In genomic region chr19:8368136-8368535, GRCh38 we compare ENCODE assay signal across 22 cellular contexts. TPM values are rescaled to one million over a fixed set of nuclear protein-coding genes. Genes with fewer than 3 reads are reported as not detected.
DNase-seq lines count a peak whose midpoint lies in the region; ATAC-seq and TF ChIP-seq lines count a peak whose summit lies in the region.
"Had no signal": no experiment of that assay in that cellular context is flagged by ENCODE, and none has a peak within 500 bp of the region (broad histone marks: within the 10 kb centered on the region; RNA-seq: fewer than 3 reads in every experiment).

No MANE protein-coding gene starts in this region.

- peaks cover 49% of the 10 kb centered on the region for H3K27me3 Mint-ChIP-seq in WTC11 (ENCODE audit: low read depth)

- ATAC-seq in WTC11 (no peak), esophagus mucosa (no peak)
- ATAC-seq: activated CD8-positive, alpha-beta T cell treated with anti-CD3 and anti-CD28 coated beads for 36 hours had no signal

- H3K27ac ChIP-seq in HEK293 (ENCODE audit: extremely low read depth, low read depth, low read length) (no peak overlapping the region), layer of hippocampus (ENCODE audit: low read depth, low read length) (peak overlapping the region; percentile 13)
- H3K27ac ChIP-seq: ovary had no signal

- no peak overlapping the region for H3K9ac ChIP-seq in skeletal muscle satellite cell (ENCODE audit: low read depth, low read length)

- H3K36me3 ChIP-seq in HEK293 (ENCODE audit: control insufficient read depth in 2 of 2, insufficient read depth in 1 of 2, low read length in 2 of 2): no peaks in the 10 kb centered on the region
- peaks cover 39% of the 10 kb centered on the region for H3K36me3 ChIP-seq in skeletal muscle satellite cell (ENCODE audit: insufficient read depth, low read length)
- H3K36me3 ChIP-seq: ovary had no signal

- peak overlapping the region; percentile 84 for H3K4me2 ChIP-seq in skeletal muscle satellite cell (ENCODE audit: low read length)

- no peaks in the 10 kb centered on the region for H3K36me3 Mint-ChIP-seq in WTC11
- H3K36me3 Mint-ChIP-seq: CD4-positive, alpha-beta memory T cell; memory B cell had no signal

- peaks cover 24% of the 10 kb centered on the region for H3K4me1 Mint-ChIP-seq in WTC11

- H3K27ac Mint-ChIP-seq in WTC11: 0 out of 2 replicates have a peak overlapping the region, but pooled peaks have one; percentile 60
- H3K27ac Mint-ChIP-seq: activated CD8-positive, alpha-beta T cell treated with anti-CD3 and anti-CD28 coated beads for 36 hours; CD4-positive, alpha-beta memory T cell; memory B cell; T-helper 1 cell treated with Interleukin-12 subunit alpha and Interleukin-12 subunit beta and Interleukin-4 antibody, amounts not matched to agents 30 μg/mL and 1 μg/mL, for 36 hours had no signal

- H3K9me3 ChIP-seq in HEK293 (ENCODE audit: control insufficient read depth, insufficient read depth, low read depth, low read length) (no peaks in the 10 kb centered on the region), skeletal muscle satellite cell (replicated peaks; ENCODE audit: low read length) (no peaks in the 10 kb centered on the region)
- H3K9me3 ChIP-seq: esophagus squamous epithelium, gastrocnemius medialis, ovary, testis had no signal

- H3K4me1 ChIP-seq in HEK293 (ENCODE audit: control insufficient read depth, insufficient read depth, low read length) (peaks cover 20% of the 10 kb centered on the region), skeletal muscle satellite cell (ENCODE audit: control insufficient read depth, insufficient read depth, low read length) (peaks cover 42% of the 10 kb centered on the region)

- POLR2A ChIA-PET in HEK293 (lab: Yijun Ruan, JAX) (interaction anchor here (0.9 to 1.7 kb wide), 4 partner anchors 11 to 56 kb away, joined by 3 to 10 read pairs (median 4); partner anchors contain the start of genes MARCHF2 and RAB11B), WTC11 (lab: Charles Lee) (interaction anchor here (2.7 kb wide), 1 partner anchor 23 kb away, joined by 12 read pairs; the partner anchor contains the start of gene RAB11B)

- H3K27me3 ChIP-seq in layer of hippocampus (ENCODE audit: control insufficient read depth, insufficient read depth, low read length): no peaks in the 10 kb centered on the region
- no peaks in the 10 kb centered on the region for H3K27me3 ChIP-seq in skeletal muscle satellite cell (ENCODE audit: control insufficient read depth, insufficient read depth, low read length)
- H3K27me3 ChIP-seq: gastrocnemius medialis, ovary, testis had no signal

- TF ChIP-seq CTCF in HEK293 (tag by site-specific recombination; IDR thresholded peaks at IDR 0.05) (no peak), WTC11 (IDR thresholded peaks at IDR 0.05) (no peak)

- no peak overlapping the region for H3K4me3 Mint-ChIP-seq in WTC11
- H3K4me3 Mint-ChIP-seq: CD4-positive, alpha-beta memory T cell; memory B cell; T-helper 1 cell treated with Interleukin-12 subunit alpha and Interleukin-12 subunit beta and Interleukin-4 antibody, amounts not matched to agents 30 μg/mL and 1 μg/mL, for 36 hours had no signal

- DNase-seq in WTC11 (ENCODE audit: low spot score) (no peak), islet precursor cell (no peak)
- DNase-seq in activated effector memory CD4-positive, alpha-beta T cell treated with Interleukin-2 at 50 U/mL for 16 hours: no peak
- DNase-seq: activated CD8-positive, alpha-beta T cell treated with anti-CD3 and anti-CD28 coated beads for 36 hours; activated naive CD4-positive, alpha-beta T cell treated with Interleukin-2 at 50 U/mL for 16 hours; aorta; CD4-positive, alpha-beta memory T cell; cerebellar nuclear complex; DMS 273 treated with DMSO at 0.1 percent for 48 hours; effector memory CD4-positive, alpha-beta T cell; esophagus squamous epithelium; gastrocnemius medialis; NCI-H1105 treated with DMSO at 0.1 percent for 48 hours; ovary; SIG-M5 had no signal

- no peaks in the 10 kb centered on the region for H3K9me3 Mint-ChIP-seq in WTC11
- H3K9me3 Mint-ChIP-seq: activated CD8-positive, alpha-beta T cell treated with anti-CD3 and anti-CD28 coated beads for 36 hours; CD4-positive, alpha-beta memory T cell; memory B cell; T-helper 1 cell treated with Interleukin-12 subunit alpha and Interleukin-12 subunit beta and Interleukin-4 antibody, amounts not matched to agents 30 μg/mL and 1 μg/mL, for 36 hours had no signal

- H3K4me3 ChIP-seq in HEK293 (ENCODE audit: low read depth, low read length): no peak overlapping the region
- H3K4me3 ChIP-seq in skeletal muscle satellite cell (ENCODE audit: low read length): no peak overlapping the region
- H3K4me3 ChIP-seq: ovary, testis had no signal

- CTCF ChIA-PET in HEK293 (lab: Yijun Ruan, JAX): interaction anchor here (1.1 to 3.6 kb wide), 2 partner anchors 14 to 30 kb away, joined by 3 to 35 read pairs; no protein-coding TSS in a partner anchor
- CTCF ChIA-PET in WTC11 (lab: Charles Lee): interaction anchor here (0.9 to 3.0 kb wide), 8 partner anchors 10 to 101 kb away, joined by 3 to 20 read pairs (median 6); partner anchors contain the start of genes MARCHF2 and RAB11B

TF ChIP-seq in HEK293, 187 proteins besides CTCF, POLR2A, EP300 and RAD21:
- 0 out of 2 replicates have a peak, but pooled peaks have one; percentile 48 for TF ChIP-seq ZNF664 (tag by site-specific recombination; IDR thresholded peaks at IDR 0.05)
- no peak for TF ChIP-seq ZNF704 (tag by site-specific recombination; IDR thresholded peaks at IDR 0.05)

TF ChIP-seq in WTC11, 78 proteins besides CTCF, POLR2A, EP300 and RAD21:
- no peak for TF ChIP-seq SP1 (CRISPR knock-in tag; conservative IDR thresholded peaks at IDR 0.05)

RNA-seq across cellular contexts. Expression of gene ANGPTL4, which starts 4.2 kb away (rescaled TPM):
- total RNA-seq in WTC11 (2021) (1.0 to 2.7 TPM (median 2.2 TPM) in 3 replicates), esophagus mucosa (55.4 TPM)
- 60.3 and 159 TPM in 2 replicates for total RNA-seq in skeletal muscle satellite cell (2012; rRNA removed)
- total RNA-seq: CD4-positive, alpha-beta memory T cell had no signal

RNA-seq across cellular contexts. Expression of gene RAB11B, which starts 22.0 kb away (rescaled TPM):
- total RNA-seq in WTC11 (2021): 108 to 127 TPM (median 120 TPM) in 3 replicates
- total RNA-seq in skeletal muscle satellite cell (2012; rRNA removed): 20.1 and 25.1 TPM in 2 replicates
- total RNA-seq in esophagus mucosa: 52.4 TPM

RNA-seq across cellular contexts. Expression of gene KANK3, which starts 25.1 kb away (rescaled TPM):
- total RNA-seq in WTC11 (2021): 7.8 to 8.0 TPM (median 8.0 TPM) in 3 replicates
- 0.22 and 0.51 TPM in 2 replicates for total RNA-seq in skeletal muscle satellite cell (2012; rRNA removed)
- total RNA-seq in esophagus mucosa: 1.6 TPM

RNA-seq across cellular contexts. Expression of gene MARCHF2, which starts 45.0 kb away (rescaled TPM):
- total RNA-seq in WTC11 (2021): 20.2 to 30.4 TPM (median 27.5 TPM) in 3 replicates
- total RNA-seq in skeletal muscle satellite cell (2012; rRNA removed): 29.7 and 43.7 TPM in 2 replicates
- 21.4 TPM for total RNA-seq in esophagus mucosa

RNA-seq across cellular contexts. Expression of gene RPS28, which starts 46.8 kb away (rescaled TPM):
- total RNA-seq in WTC11 (2021) (2,082 to 2,373 TPM (median 2,292 TPM) in 3 replicates), esophagus mucosa (1,802 TPM)
- 161 and 190 TPM in 2 replicates for total RNA-seq in skeletal muscle satellite cell (2012; rRNA removed)

Comparison
In these comparisons a context has a peak if more than half of its experiments do, and no peak if none do; other contexts are left out.
1. RNA of gene ANGPTL4, which starts 4.2 kb away (total RNA-seq): 55.4 TPM in esophagus mucosa (single experiment); 1.0 to 2.7 TPM in WTC11; every median in the first group is over 10 times any median in the second.